In genomic region chr11:42528471-42528870, GRCh38 we compare ENCODE assay signal across 38 cellular contexts.
"Had no signal": no experiment of that assay in that cellular context is flagged by ENCODE, and none has a peak within 500 bp of the region (broad histone marks: within the 10 kb centered on the region; RNA-seq: fewer than 3 reads in every experiment).

No MANE protein-coding gene starts in this region.

- H3K9me3 Mint-ChIP-seq: activated B cell treated with CpG ODN at 0.5 μM for 24 hours; activated CD4-positive, alpha-beta memory T cell treated with anti-CD3 and anti-CD28 coated beads, Interleukin-2, amount 10 ng/mL, durations not matched to agents 7 days and 5 days; activated CD4-positive, alpha-beta T cell treated with anti-CD3 and anti-CD28 coated beads, Interleukin-2, amount 10 ng/mL, durations not matched to agents 24 days and 14 days; activated naive CD4-positive, alpha-beta T cell treated with anti-CD3 and anti-CD28 coated beads, Interleukin-2, amount 10 ng/mL, durations not matched to agents 7 days and 5 days; activated naive CD8-positive, alpha-beta T cell treated with anti-CD3 and anti-CD28 coated beads, Interleukin-2, amount 10 ng/mL, durations not matched to agents 7 days and 5 days; T-helper 1 cell treated with Interleukin-12 subunit alpha and Interleukin-12 subunit beta and Interleukin-4 antibody, amounts not matched to agents 30 μg/mL and 1 μg/mL, for 36 hours had no signal

- H3K4me3 Mint-ChIP-seq: activated B cell treated with CpG ODN at 0.5 μM for 24 hours; activated CD4-positive, alpha-beta memory T cell treated with anti-CD3 and anti-CD28 coated beads, Interleukin-2, amount 10 ng/mL, durations not matched to agents 7 days and 5 days; activated CD4-positive, alpha-beta T cell treated with anti-CD3 and anti-CD28 coated beads, Interleukin-2, amount 10 ng/mL, durations not matched to agents 24 days and 14 days; activated CD8-positive, alpha-beta memory T cell treated with anti-CD3 and anti-CD28 coated beads, Interleukin-2, amount 10 ng/mL, durations not matched to agents 7 days and 5 days; activated CD8-positive, alpha-beta T cell treated with anti-CD3 and anti-CD28 coated beads, Interleukin-2, amount 10 ng/mL, durations not matched to agents 7 days and 5 days; activated naive CD4-positive, alpha-beta T cell treated with anti-CD3 and anti-CD28 coated beads, Interleukin-2, amount 10 ng/mL, durations not matched to agents 7 days and 5 days; activated naive CD4-positive, alpha-beta T cell treated with anti-CD3 and anti-CD28 coated beads, Interleukin-2, amount 50 U/mL, for 24 hours; activated naive CD8-positive, alpha-beta T cell; activated naive CD8-positive, alpha-beta T cell treated with anti-CD3 and anti-CD28 coated beads, Interleukin-2, amount 10 ng/mL, durations not matched to agents 7 days and 5 days; activated naive CD8-positive, alpha-beta T cell treated with anti-CD3 and anti-CD28 coated beads, Interleukin-2, amount 50 U/mL, for 24 hours; activated T-cell treated with anti-CD3 and anti-CD28 coated beads, Interleukin-2, amount 50 U/mL, for 24 hours; brain; central memory CD8-positive, alpha-beta T cell; T-helper 1 cell treated with Interleukin-12 subunit alpha and Interleukin-12 subunit beta and Interleukin-4 antibody, amounts not matched to agents 30 μg/mL and 1 μg/mL, for 36 hours; T-helper 2 cell treated with Interferon-gamma antibody and Interleukin-4, amounts not matched to agents 5 μg/mL and 100 μg/mL, for 36 hours had no signal

- H3K9me3 ChIP-seq: ascending aorta had no signal

- H3K27ac ChIP-seq: ascending aorta, cardiac muscle cell, VCaP had no signal

- H3K27me3 Mint-ChIP-seq: activated B cell treated with CpG ODN at 0.5 μM for 24 hours; activated CD4-positive, alpha-beta memory T cell treated with anti-CD3 and anti-CD28 coated beads, Interleukin-2, amount 10 ng/mL, durations not matched to agents 7 days and 5 days; activated CD4-positive, alpha-beta T cell treated with anti-CD3 and anti-CD28 coated beads, Interleukin-2, amount 10 ng/mL, durations not matched to agents 24 days and 14 days; activated CD8-positive, alpha-beta memory T cell treated with anti-CD3 and anti-CD28 coated beads, Interleukin-2, amount 10 ng/mL, durations not matched to agents 7 days and 5 days; activated naive CD4-positive, alpha-beta T cell treated with anti-CD3 and anti-CD28 coated beads, Interleukin-2, amount 10 ng/mL, durations not matched to agents 7 days and 5 days; activated naive CD4-positive, alpha-beta T cell treated with anti-CD3 and anti-CD28 coated beads, Interleukin-2, amount 50 U/mL, for 24 hours; activated naive CD8-positive, alpha-beta T cell; activated naive CD8-positive, alpha-beta T cell treated with anti-CD3 and anti-CD28 coated beads, Interleukin-2, amount 10 ng/mL, durations not matched to agents 7 days and 5 days; activated naive CD8-positive, alpha-beta T cell treated with anti-CD3 and anti-CD28 coated beads, Interleukin-2, amount 50 U/mL, for 24 hours; activated T-cell treated with anti-CD3 and anti-CD28 coated beads, Interleukin-2, amount 50 U/mL, for 24 hours; central memory CD8-positive, alpha-beta T cell had no signal

- H3K36me3 ChIP-seq: ascending aorta, cardiac muscle cell had no signal

- DNase-seq: activated B cell treated with CpG ODN at 0.5 μM for 24 hours; activated CD4-positive, alpha-beta memory T cell treated with anti-CD3 and anti-CD28 coated beads, Interleukin-2, amount 10 ng/mL, durations not matched to agents 7 days and 5 days; activated CD4-positive, alpha-beta T cell treated with anti-CD3 and anti-CD28 coated beads for 4 hours; activated CD4-positive, alpha-beta T cell treated with anti-CD3 and anti-CD28 coated beads, Interleukin-2, amount 10 ng/mL, durations not matched to agents 24 days and 14 days; activated CD4-positive, alpha-beta T cell treated with anti-CD3 and anti-CD28 coated beads, Interleukin-2, amount 50 U/mL, for 1 hour; activated CD4-positive, alpha-beta T cell treated with anti-CD3 and anti-CD28 coated beads, Interleukin-2, amount 50 U/mL, for 4 hours; activated CD4-positive, CD25-positive, alpha-beta regulatory T cell treated with anti-CD3 and anti-CD28 coated beads, Interleukin-2, amount 50 U/mL, for 72 hours; activated CD8-positive, alpha-beta memory T cell treated with anti-CD3 and anti-CD28 coated beads for 24 hours; activated CD8-positive, alpha-beta memory T cell treated with anti-CD3 and anti-CD28 coated beads, Interleukin-2, amount 10 ng/mL, durations not matched to agents 7 days and 5 days; activated CD8-positive, alpha-beta memory T cell treated with anti-CD3 and anti-CD28 coated beads, Interleukin-2, amount 50 U/mL, for 48 hours; activated CD8-positive, alpha-beta T cell treated with anti-CD3 and anti-CD28 coated beads, Interleukin-2, amount 10 ng/mL, durations not matched to agents 7 days and 5 days; activated effector memory CD4-positive, alpha-beta T cell treated with Interleukin-2 at 50 U/mL for 16 hours; activated gamma-delta T cell; activated naive CD4-positive, alpha-beta T cell treated with anti-CD3 and anti-CD28 coated beads, Interleukin-2, amount 10 ng/mL, durations not matched to agents 7 days and 5 days; activated naive CD4-positive, alpha-beta T cell treated with Interleukin-2 at 50 U/mL for 16 hours; activated naive CD8-positive, alpha-beta T cell treated with anti-CD3 and anti-CD28 coated beads, Interleukin-2, amount 10 ng/mL, durations not matched to agents 7 days and 5 days; activated naive CD8-positive, alpha-beta T cell treated with anti-CD3 and anti-CD28 coated beads, Interleukin-2, amount 50 U/mL, for 24 hours; activated T-cell treated with anti-CD3 and anti-CD28 coated beads, Interleukin-2, amount 50 U/mL, for 24 hours; activated T-cell treated with anti-CD3 and anti-CD28 coated beads, Interleukin-2, amount 50 U/mL, for 48 hours; amygdala; anterior cingulate cortex; caudate nucleus; cerebellar nuclear complex; T-helper 1 cell; T-helper 2 cell; T-helper 9 cell had no signal

- FAIRE-seq: bronchial epithelial cell, TTC549 had no signal

- ATAC-seq: activated CD8-positive, alpha-beta memory T cell treated with anti-CD3 and anti-CD28 coated beads, Interleukin-2, amount 10 ng/mL, durations not matched to agents 7 days and 5 days; activated CD8-positive, alpha-beta T cell treated with anti-CD3 and anti-CD28 coated beads, Interleukin-2, amount 10 ng/mL, durations not matched to agents 7 days and 5 days; activated naive CD8-positive, alpha-beta T cell treated with anti-CD3 and anti-CD28 coated beads, Interleukin-2, amount 50 U/mL, for 24 hours had no signal

- H3K27me3 ChIP-seq: ascending aorta, cardiac muscle cell had no signal

- H3K4me3 ChIP-seq: ascending aorta, cardiac muscle cell had no signal

- H3K4me1 ChIP-seq: ascending aorta had no signal

- H3K27ac Mint-ChIP-seq: activated B cell treated with CpG ODN at 0.5 μM for 24 hours; activated CD4-positive, alpha-beta memory T cell treated with anti-CD3 and anti-CD28 coated beads, Interleukin-2, amount 10 ng/mL, durations not matched to agents 7 days and 5 days; activated CD4-positive, alpha-beta T cell treated with anti-CD3 and anti-CD28 coated beads, Interleukin-2, amount 10 ng/mL, durations not matched to agents 24 days and 14 days; activated CD8-positive, alpha-beta memory T cell treated with anti-CD3 and anti-CD28 coated beads, Interleukin-2, amount 10 ng/mL, durations not matched to agents 7 days and 5 days; activated CD8-positive, alpha-beta T cell treated with anti-CD3 and anti-CD28 coated beads, Interleukin-2, amount 10 ng/mL, durations not matched to agents 7 days and 5 days; activated naive CD4-positive, alpha-beta T cell treated with anti-CD3 and anti-CD28 coated beads, Interleukin-2, amount 10 ng/mL, durations not matched to agents 7 days and 5 days; activated naive CD4-positive, alpha-beta T cell treated with anti-CD3 and anti-CD28 coated beads, Interleukin-2, amount 50 U/mL, for 24 hours; activated naive CD8-positive, alpha-beta T cell; activated naive CD8-positive, alpha-beta T cell treated with anti-CD3 and anti-CD28 coated beads, Interleukin-2, amount 10 ng/mL, durations not matched to agents 7 days and 5 days; activated naive CD8-positive, alpha-beta T cell treated with anti-CD3 and anti-CD28 coated beads, Interleukin-2, amount 50 U/mL, for 24 hours; activated T-cell treated with anti-CD3 and anti-CD28 coated beads, Interleukin-2, amount 50 U/mL, for 24 hours; activated T-helper 2 cell treated with anti-CD3 and anti-CD28 coated beads, Interferon-gamma antibody, Interleukin-2, Interleukin-4, amounts not matched to agents 10 μg/mL and 5 μg/mL and 100 μg/mL, durations not matched to agents 14 hours and 24 hours and 36 hours; brain; T-helper 1 cell treated with Interleukin-12 subunit alpha and Interleukin-12 subunit beta and Interleukin-4 antibody, amounts not matched to agents 30 μg/mL and 1 μg/mL, for 36 hours; T-helper 2 cell treated with Interferon-gamma antibody and Interleukin-4, amounts not matched to agents 5 μg/mL and 100 μg/mL, for 36 hours had no signal

- H3K36me3 Mint-ChIP-seq: activated CD8-positive, alpha-beta memory T cell treated with anti-CD3 and anti-CD28 coated beads, Interleukin-2, amount 10 ng/mL, durations not matched to agents 7 days and 5 days; activated naive CD4-positive, alpha-beta T cell treated with anti-CD3 and anti-CD28 coated beads, Interleukin-2, amount 10 ng/mL, durations not matched to agents 7 days and 5 days; activated naive CD4-positive, alpha-beta T cell treated with anti-CD3 and anti-CD28 coated beads, Interleukin-2, amount 50 U/mL, for 24 hours; activated naive CD8-positive, alpha-beta T cell; activated naive CD8-positive, alpha-beta T cell treated with anti-CD3 and anti-CD28 coated beads, Interleukin-2, amount 10 ng/mL, durations not matched to agents 7 days and 5 days; brain had no signal

- H3K4me1 Mint-ChIP-seq: activated B cell treated with CpG ODN at 0.5 μM for 24 hours; activated CD4-positive, alpha-beta memory T cell treated with anti-CD3 and anti-CD28 coated beads, Interleukin-2, amount 10 ng/mL, durations not matched to agents 7 days and 5 days; activated CD4-positive, alpha-beta T cell treated with anti-CD3 and anti-CD28 coated beads, Interleukin-2, amount 10 ng/mL, durations not matched to agents 24 days and 14 days; activated CD8-positive, alpha-beta memory T cell treated with anti-CD3 and anti-CD28 coated beads, Interleukin-2, amount 10 ng/mL, durations not matched to agents 7 days and 5 days; activated naive CD4-positive, alpha-beta T cell treated with anti-CD3 and anti-CD28 coated beads, Interleukin-2, amount 10 ng/mL, durations not matched to agents 7 days and 5 days; activated naive CD4-positive, alpha-beta T cell treated with anti-CD3 and anti-CD28 coated beads, Interleukin-2, amount 50 U/mL, for 24 hours; activated naive CD8-positive, alpha-beta T cell treated with anti-CD3 and anti-CD28 coated beads, Interleukin-2, amount 10 ng/mL, durations not matched to agents 7 days and 5 days; activated naive CD8-positive, alpha-beta T cell treated with anti-CD3 and anti-CD28 coated beads, Interleukin-2, amount 50 U/mL, for 24 hours; central memory CD8-positive, alpha-beta T cell had no signal
